ENCODE assay signal across 10 cellular contexts in the genomic region with DNA sequence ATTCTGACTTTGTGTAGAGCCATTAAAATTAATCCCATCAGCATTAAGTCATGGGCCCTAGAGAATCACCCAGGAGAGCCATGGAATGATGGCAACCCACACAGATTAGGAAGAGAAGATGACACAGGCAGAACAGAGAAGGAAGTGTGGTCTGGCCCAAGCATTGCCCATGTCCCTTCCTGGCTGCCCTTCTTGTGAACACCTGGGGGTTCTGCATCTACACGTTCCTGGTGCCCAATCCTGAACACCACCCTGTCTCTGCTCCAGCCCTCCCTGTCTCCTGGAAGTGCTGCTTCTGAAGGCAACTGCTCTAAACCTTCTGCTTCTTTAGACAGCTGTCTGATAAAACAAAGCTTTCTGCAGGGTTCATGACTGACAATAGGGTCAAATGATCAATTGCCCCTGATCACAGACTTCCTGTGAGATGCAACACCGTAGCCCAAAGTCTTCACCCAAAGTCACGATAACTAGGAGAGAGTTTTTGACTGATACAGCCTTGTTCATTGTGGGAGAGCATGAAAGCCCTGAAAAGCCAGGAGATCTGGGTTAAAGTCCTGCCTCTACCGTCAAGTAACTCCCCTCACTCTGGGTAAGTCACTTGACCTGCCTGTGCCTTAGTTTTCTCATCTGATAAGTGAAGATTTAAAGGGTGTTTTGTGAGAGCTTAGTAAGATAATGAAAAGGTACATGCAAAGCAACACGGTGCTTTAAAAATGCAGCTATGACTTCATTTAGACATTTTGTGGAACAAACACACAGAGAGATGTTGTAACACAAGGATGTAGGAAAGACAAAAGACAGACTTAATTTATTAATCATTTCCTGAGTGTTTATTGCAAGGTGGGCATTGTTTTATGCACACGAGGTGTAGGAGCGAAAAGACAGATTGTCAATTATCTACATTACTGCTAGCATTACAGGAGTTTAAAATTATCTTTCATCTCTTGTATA.
DNase-seq lines count a peak whose midpoint lies in the region; ATAC-seq and TF ChIP-seq lines count a peak whose summit lies in the region.
"Had no signal": no experiment of that assay in that cellular context is flagged by ENCODE, and none has a peak within 500 bp of the region (broad histone marks: within the 10 kb centered on the region; RNA-seq: fewer than 3 reads in every experiment).

No MANE protein-coding gene starts in this region.

- H3K4me3 ChIP-seq in fibroblast of lung (replicated peaks in 1 of 4; ENCODE audit: control extremely low read depth in 1 of 4, insufficient read depth in 1 of 4, low read depth in 3 of 4, low read length in 4 of 4) = peak overlapping the region in 2 of 4 experiments; percentile 20 to 37
- H3K4me3 ChIP-seq: SK-N-MC had no signal

- H4K20me1 ChIP-seq in fibroblast of lung (ENCODE audit: control insufficient read depth, extremely low read depth, insufficient read depth, low read length) = no peaks in the 10 kb centered on the region

- peak overlapping the region; percentile 98 for H3K4me2 ChIP-seq in fibroblast of lung (ENCODE audit: extremely low read depth, insufficient read depth, low read length)

- H3K4me1 ChIP-seq in fibroblast of lung (ENCODE audit: control insufficient read depth, extremely low read depth, insufficient read depth, low read length) = peaks cover 18% of the 10 kb centered on the region

- DNase-seq in HCEC 1CT = peak; percentile 23
- peak; percentile 28 for DNase-seq in UCSD-AML1 (lab: John Stamatoyannopoulos, UW; ENCODE audit: unreplicated experiment)
- DNase-seq in fibroblast of lung (ENCODE audit: low read depth in 2 of 2) = peak; percentile 33 to 40
- peak; percentile 77 for DNase-seq in renal cortical epithelial cell (ENCODE audit: low read depth)
- no peak for DNase-seq in left lobe of liver (ENCODE audit: low spot score)
- DNase-seq in NCI-H187 treated with DMSO at 0.1 percent for 48 hours (lab: John Stamatoyannopoulos, UW) = no peak
- no peak for DNase-seq in Kasumi-1 (lab: John Stamatoyannopoulos, UW)
- DNase-seq: effector memory CD8-positive, alpha-beta T cell had no signal

- no peak for TF ChIP-seq CTCF in fibroblast of lung (conservative IDR thresholded peaks at IDR 0.05 in 1 of 2, IDR thresholded peaks at IDR 0.05 in 1 of 2; ENCODE audit: low read depth in 1 of 2, low read length in 2 of 2)

- no peaks in the 10 kb centered on the region for H3K36me3 ChIP-seq in fibroblast of lung (ENCODE audit: control insufficient read depth, insufficient read depth, low read length)

- H2AFZ ChIP-seq in fibroblast of lung (ENCODE audit: low read length) = no peak overlapping the region

- H3K27ac ChIP-seq in fibroblast of lung (ENCODE audit: insufficient read depth, low read length) = peak overlapping the region; percentile 100

- H3K79me2 ChIP-seq in fibroblast of lung (ENCODE audit: control insufficient read depth, insufficient read depth, low read length) = peaks cover 2% of the 10 kb centered on the region

- ATAC-seq in left lobe of liver (no peak), GM21423 (IDR thresholded peaks at IDR 0.05; ENCODE audit: unreplicated experiment) (no peak)
- ATAC-seq: effector memory CD8-positive, alpha-beta T cell had no signal

- H3K9ac ChIP-seq in fibroblast of lung (ENCODE audit: insufficient read depth, low read length) = no peak overlapping the region

- no peaks in the 10 kb centered on the region for H3K27me3 ChIP-seq in fibroblast of lung (ENCODE audit: control insufficient read depth, insufficient read depth, low read length)

- no peaks in the 10 kb centered on the region for H3K9me3 ChIP-seq in fibroblast of lung (ENCODE audit: control insufficient read depth, insufficient read depth, low read depth, low read length)

Comparison
In these comparisons a context has a peak if more than half of its experiments do, and no peak if none do; other contexts are left out.
1. DNase-seq: peak in HCEC 1CT (single experiment), UCSD-AML1 (single experiment), fibroblast of lung (2 of 2) and renal cortical epithelial cell (single experiment); none in left lobe of liver (single experiment), NCI-H187 treated with DMSO at 0.1 percent for 48 hours (single experiment) and Kasumi-1 (0 of 2).